In the genomic region with DNA sequence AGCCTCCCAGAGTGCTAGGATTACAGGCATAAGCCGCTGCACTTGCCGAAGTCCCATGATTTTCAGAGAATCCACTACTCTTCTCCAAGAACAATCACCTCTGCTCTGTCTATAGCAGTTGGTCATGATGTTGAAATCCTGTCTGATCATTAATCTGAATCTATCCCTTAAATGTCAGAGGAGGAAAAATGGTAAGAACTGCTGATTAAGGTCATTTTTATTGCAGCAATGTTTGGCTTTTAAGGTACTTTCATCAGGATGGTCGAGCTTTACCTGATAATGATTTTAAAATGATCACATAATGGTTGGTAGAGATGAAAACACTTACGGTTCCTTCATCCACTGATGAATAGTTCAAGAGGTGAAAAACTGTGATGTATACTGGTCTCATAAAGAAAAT, we compare ENCODE assay signal across 8 cellular contexts.
"Had no signal": no experiment of that assay in that cellular context is flagged by ENCODE, and none has a peak within 500 bp of the region (broad histone marks: within the 10 kb centered on the region; RNA-seq: fewer than 3 reads in every experiment).

No MANE protein-coding gene starts in this region.

- H3K27me3 Mint-ChIP-seq: IgD-negative memory B cell had no signal

- H3K27ac Mint-ChIP-seq: H9, IgD-negative memory B cell had no signal

- H3K9ac ChIP-seq: GM23248, KMS-11 had no signal

- H3K4me2 ChIP-seq: KMS-11 had no signal

- H3K4me3 ChIP-seq: GM23248 had no signal

- H3K4me3 Mint-ChIP-seq: H9, IgD-negative memory B cell had no signal

- H3K27ac ChIP-seq: GM23248, HL-60, KMS-11 had no signal

- H2AFZ ChIP-seq: GM23248 had no signal

- H3K4me1 Mint-ChIP-seq: H9, IgD-negative memory B cell had no signal

- DNase-seq: GM23248, GOT3, H9, HCEC 1CT, KBM-7 had no signal
